In genomic region chr9:127524373-127524772, GRCh38 we compare ENCODE assay signal across 15 cellular contexts.
DNase-seq lines count a peak whose midpoint lies in the region; ATAC-seq, FAIRE-seq and TF ChIP-seq lines count a peak whose summit lies in the region.
"Had no signal": no experiment of that assay in that cellular context is flagged by ENCODE, and none has a peak within 500 bp of the region (broad histone marks: within the 10 kb centered on the region; RNA-seq: fewer than 3 reads in every experiment).

No MANE protein-coding gene starts in this region.

- H3K27ac ChIP-seq in left ventricle myocardium inferior (replicated peaks) (peak overlapping the region; percentile 95), astrocyte (ENCODE audit: low read depth, low read length) (peak overlapping the region; percentile 74), mesendoderm (ENCODE audit: low read depth, low read length) (peak overlapping the region; percentile 4)

- H3K79me2 ChIP-seq in astrocyte (ENCODE audit: insufficient read depth, low read length), result peaks cover 55% of the 10 kb centered on the region
- H3K79me2 ChIP-seq in mesendoderm (ENCODE audit: control insufficient read depth, insufficient read depth, low read length), result no peaks in the 10 kb centered on the region

- no peak overlapping the region for H3K4ac ChIP-seq in mesendoderm (ENCODE audit: low read depth, low read length)

- no peak overlapping the region for H2BK120ac ChIP-seq in mesendoderm (ENCODE audit: low read depth, low read length)

- no peak overlapping the region for H3K4me3 ChIP-seq in left ventricle myocardium inferior
- H3K4me3 ChIP-seq in astrocyte (ENCODE audit: insufficient read depth, low read depth, low read length), result no peak overlapping the region
- no peak overlapping the region for H3K4me3 ChIP-seq in mesendoderm (ENCODE audit: low read length)
- H3K4me3 ChIP-seq: K562, skin epidermis, tibial artery had no signal

- H3K36me3 ChIP-seq in left ventricle myocardium inferior (peaks cover 42% of the 10 kb centered on the region), astrocyte (ENCODE audit: insufficient read depth, low read length) (peaks cover 39% of the 10 kb centered on the region), mesendoderm (ENCODE audit: control insufficient read depth, insufficient read depth, low read length) (peaks cover 4% of the 10 kb centered on the region)

- H4K5ac ChIP-seq in mesendoderm (ENCODE audit: low read length), result no peak overlapping the region

- peak overlapping the region; percentile 49 for H3K4me2 ChIP-seq in astrocyte (ENCODE audit: low read length)
- no peak overlapping the region for H3K4me2 ChIP-seq in mesendoderm (ENCODE audit: low read length)

- FAIRE-seq in astrocyte (lab: Jason Lieb, UNC), result peak; percentile 17
- no peak for FAIRE-seq in urothelium cell line (lab: Jason Lieb, UNC)
- FAIRE-seq: K562 had no signal

- H3K4me1 ChIP-seq in left ventricle myocardium inferior (peaks cover 94% of the 10 kb centered on the region), astrocyte (ENCODE audit: insufficient read depth, low read length) (peaks cover 59% of the 10 kb centered on the region), mesendoderm (ENCODE audit: control insufficient read depth, low read depth, low read length) (peaks cover 2% of the 10 kb centered on the region)

- no peak overlapping the region for H2AFZ ChIP-seq in astrocyte (ENCODE audit: low read depth, low read length)

- peaks cover 63% of the 10 kb centered on the region for H3K4me1 Mint-ChIP-seq in astrocyte (ENCODE audit: low read depth, unreplicated experiment)

- peaks cover 2% of the 10 kb centered on the region for H3K79me1 ChIP-seq in mesendoderm (ENCODE audit: low read length)

- no peak for ATAC-seq in Right ventricle myocardium inferior
- ATAC-seq: activated naive CD4-positive, alpha-beta T cell treated with anti-CD3 and anti-CD28 coated beads, Interleukin-2, amount 50 U/mL, for 72 hours; K562 had no signal

- TF ChIP-seq CTCF in left ventricle myocardium inferior (IDR thresholded peaks at IDR 0.05; ENCODE audit: borderline replicate concordance), result no peak
- no peak for TF ChIP-seq CTCF in astrocyte (IDR thresholded peaks at IDR 0.05; ENCODE audit: insufficient read depth, low read depth, low read length)

- peak overlapping the region; percentile 96 for H3K27ac Mint-ChIP-seq in astrocyte (ENCODE audit: unreplicated experiment)
- H3K27ac Mint-ChIP-seq: activated naive CD4-positive, alpha-beta T cell treated with anti-CD3 and anti-CD28 coated beads, Interleukin-2, amount 50 U/mL, for 72 hours had no signal

- H3K23ac ChIP-seq in mesendoderm (ENCODE audit: low read length), result no peak overlapping the region

- DNase-seq in left ventricle myocardium inferior, result no peak
- DNase-seq in Right ventricle myocardium inferior (ENCODE audit: missing footprints), result no peak
- DNase-seq in astrocyte (ENCODE audit: low read depth), result peak; percentile 77
- peak; percentile 92 for DNase-seq in mesendoderm
- DNase-seq in urothelium cell line (ENCODE audit: low spot score), result peak; percentile 46
- DNase-seq in NCI-H2029 (lab: John Stamatoyannopoulos, UW), result no peak
- DNase-seq in 8988T, result no peak
- no peak for DNase-seq in nucleus accumbens (lab: John Stamatoyannopoulos, UW)
- DNase-seq: activated CD8-positive, alpha-beta memory T cell treated with anti-CD3 and anti-CD28 coated beads for 24 hours; NCI-H526; SHP77; tibial artery had no signal

- H3K9me3 Mint-ChIP-seq in astrocyte (ENCODE audit: unreplicated experiment), result peaks cover 2% of the 10 kb centered on the region

- peak overlapping the region; percentile 67 for H3K4me3 Mint-ChIP-seq in astrocyte (ENCODE audit: unreplicated experiment)

- no peaks in the 10 kb centered on the region for H3K27me3 Mint-ChIP-seq in astrocyte (ENCODE audit: low read depth, unreplicated experiment)

- H2BK5ac ChIP-seq in mesendoderm (ENCODE audit: low read length), result no peak overlapping the region

- peaks cover 43% of the 10 kb centered on the region for H3K36me3 Mint-ChIP-seq in astrocyte (ENCODE audit: low read depth, unreplicated experiment)

- intact Hi-C loops in left ventricle myocardium inferior (cut with micrococcal nuclease), result no loop called here
- intact Hi-C loops in Right ventricle myocardium inferior (cut with DNase I), result no loop called here

- no peak overlapping the region for H2BK15ac ChIP-seq in mesendoderm (replicated peaks; ENCODE audit: low read depth)

- H3K18ac ChIP-seq in mesendoderm (ENCODE audit: low read length), result no peak overlapping the region

- peaks cover 14% of the 10 kb centered on the region for H3K9me3 ChIP-seq in left ventricle myocardium inferior (replicated peaks)
- peaks cover 12% of the 10 kb centered on the region for H3K9me3 ChIP-seq in astrocyte (ENCODE audit: insufficient read depth, low read depth, low read length)

- no peak overlapping the region for H2AK5ac ChIP-seq in mesendoderm (ENCODE audit: low read length)

- no CpG with 5 or more reads among the region's 6 CpGs for WGBS in mesendoderm (ENCODE audit: extremely low coverage, insufficient coverage, low lambda C conversion rate)

- no peak overlapping the region for H3K56ac ChIP-seq in mesendoderm (ENCODE audit: low read length)

- H3K27me3 ChIP-seq in left ventricle myocardium inferior (ENCODE audit: low read depth) (no peaks in the 10 kb centered on the region), astrocyte (ENCODE audit: insufficient read depth, low read length) (no peaks in the 10 kb centered on the region), mesendoderm (ENCODE audit: insufficient read depth, low read length, poor library complexity) (no peaks in the 10 kb centered on the region)
- H3K27me3 ChIP-seq: tibial artery had no signal

- H3K9ac ChIP-seq in astrocyte (ENCODE audit: low read length) (peak overlapping the region; percentile 46), mesendoderm (ENCODE audit: low read length) (no peak overlapping the region)

- H4K20me1 ChIP-seq in astrocyte (ENCODE audit: insufficient read depth, low read length), result peaks cover 18% of the 10 kb centered on the region

- H4K8ac ChIP-seq in mesendoderm (ENCODE audit: low read depth, low read length), result no peak overlapping the region

Comparison
In these comparisons a context has a peak if more than half of its experiments do, and no peak if none do; other contexts are left out.
1. DNase-seq: peak in astrocyte (single experiment), mesendoderm (single experiment) and urothelium cell line (single experiment); none in left ventricle myocardium inferior (single experiment), Right ventricle myocardium inferior (single experiment), NCI-H2029 (single experiment), 8988T (single experiment) and nucleus accumbens (0 of 56).
2. H3K27ac ChIP-seq: peak in every context shown above with its lines; median percentile 95 in left ventricle myocardium inferior; 74 in astrocyte; 4 in mesendoderm.